16 cellular contexts compared by ENCODE assay signal in genomic region chr6:6785163-6785521, GRCh38.
"Had no signal": no experiment of that assay in that cellular context is flagged by ENCODE, and none has a peak within 500 bp of the region (broad histone marks: within the 10 kb centered on the region; RNA-seq: fewer than 3 reads in every experiment).

No MANE protein-coding gene starts in this region.

- ATAC-seq: activated T-cell treated with anti-CD3 and anti-CD28 coated beads, Interleukin-2, amount 50 U/mL, for 72 hours; natural killer cell treated with Interleukin-12 subunit alpha and Interleukin-12 subunit beta and Interleukin-15 and Interleukin-18, amount 100 ng/mL, for 72 hours; T-cell had no signal

- DNase-seq: activated CD4-positive, alpha-beta memory T cell treated with anti-CD3 and anti-CD28 coated beads, Interleukin-2, amount 10 ng/mL, durations not matched to agents 7 days and 5 days; activated gamma-delta T cell treated with Interleukin-2 at 50 U/mL for 16 hours; activated naive CD8-positive, alpha-beta T cell treated with anti-CD3 and anti-CD28 coated beads for 36 hours; activated T-cell treated with anti-CD3 and anti-CD28 coated beads, Interleukin-2, amount 50 U/mL, for 72 hours; aorta; caudate nucleus; effector memory CD4-positive, alpha-beta T cell; hypothalamus; occipital lobe; T-cell; T1000; transverse colon had no signal

- H3K4me3 ChIP-seq: coronary artery, transverse colon had no signal

- H3K4me1 Mint-ChIP-seq: activated naive CD8-positive, alpha-beta T cell treated with anti-CD3 and anti-CD28 coated beads for 36 hours; memory B cell; T-cell had no signal

- H3K27ac Mint-ChIP-seq: activated CD4-positive, alpha-beta memory T cell treated with anti-CD3 and anti-CD28 coated beads, Interleukin-2, amount 10 ng/mL, durations not matched to agents 7 days and 5 days; activated naive CD8-positive, alpha-beta T cell treated with anti-CD3 and anti-CD28 coated beads for 36 hours; activated T-cell treated with anti-CD3 and anti-CD28 coated beads, Interleukin-2, amount 50 U/mL, for 72 hours; memory B cell; natural killer cell treated with Interleukin-12 subunit alpha and Interleukin-12 subunit beta and Interleukin-15 and Interleukin-18, amount 100 ng/mL, for 72 hours; T-cell had no signal

- H3K36me3 ChIP-seq: transverse colon had no signal

- H3K4me3 Mint-ChIP-seq: activated CD4-positive, alpha-beta memory T cell treated with anti-CD3 and anti-CD28 coated beads, Interleukin-2, amount 10 ng/mL, durations not matched to agents 7 days and 5 days; activated naive CD8-positive, alpha-beta T cell treated with anti-CD3 and anti-CD28 coated beads for 36 hours; activated T-cell treated with anti-CD3 and anti-CD28 coated beads, Interleukin-2, amount 50 U/mL, for 72 hours; memory B cell; natural killer cell treated with Interleukin-12 subunit alpha and Interleukin-12 subunit beta and Interleukin-15 and Interleukin-18, amount 100 ng/mL, for 72 hours; T-cell had no signal

- H3K36me3 Mint-ChIP-seq: activated naive CD8-positive, alpha-beta T cell treated with anti-CD3 and anti-CD28 coated beads for 36 hours; memory B cell; natural killer cell treated with Interleukin-12 subunit alpha and Interleukin-12 subunit beta and Interleukin-15 and Interleukin-18, amount 100 ng/mL, for 72 hours; T-cell had no signal

- H3K9me3 Mint-ChIP-seq: activated CD4-positive, alpha-beta memory T cell treated with anti-CD3 and anti-CD28 coated beads, Interleukin-2, amount 10 ng/mL, durations not matched to agents 7 days and 5 days; activated naive CD8-positive, alpha-beta T cell treated with anti-CD3 and anti-CD28 coated beads for 36 hours; activated T-cell treated with anti-CD3 and anti-CD28 coated beads, Interleukin-2, amount 50 U/mL, for 72 hours; memory B cell; natural killer cell treated with Interleukin-12 subunit alpha and Interleukin-12 subunit beta and Interleukin-15 and Interleukin-18, amount 100 ng/mL, for 72 hours; T-cell had no signal

- H3K27me3 Mint-ChIP-seq: activated naive CD8-positive, alpha-beta T cell treated with anti-CD3 and anti-CD28 coated beads for 36 hours had no signal

- H3K9me3 ChIP-seq: transverse colon had no signal

- H3K27me3 ChIP-seq: transverse colon had no signal

- H3K27ac ChIP-seq: coronary artery, transverse colon, VCaP had no signal
